ENCODE assay signal across 1 cellular context in the genomic region with DNA sequence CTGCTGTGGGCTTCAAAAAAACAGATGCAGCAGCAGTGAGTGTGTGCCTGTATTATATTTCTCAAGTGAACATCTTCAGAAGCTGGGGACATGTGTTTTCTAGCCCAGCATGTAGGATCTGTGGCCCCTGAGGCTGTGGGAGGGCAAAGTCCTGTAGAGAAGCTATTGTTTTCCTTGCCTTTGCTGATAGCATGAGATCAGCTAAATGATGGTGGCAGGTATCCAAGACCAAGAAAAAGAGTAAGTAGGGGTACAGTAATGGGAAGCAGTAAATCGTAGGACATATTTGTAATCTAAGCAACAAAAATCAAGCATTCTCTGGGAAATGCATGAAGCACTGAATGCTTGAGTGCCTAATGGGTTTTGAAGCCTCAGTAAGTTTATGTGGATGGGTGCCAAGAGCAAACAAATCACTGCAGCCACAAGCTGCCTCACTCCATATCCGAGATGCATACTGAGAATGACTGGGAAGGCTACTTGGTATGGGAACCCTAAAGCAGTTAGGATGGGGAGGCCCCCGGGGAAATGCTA.
A peak's percentile ranks its signal among the peaks of the same experiment; 100 is the strongest.
TF ChIP-seq lines count a peak whose summit lies in the region.

No MANE protein-coding gene starts in this region.

TF ChIP-seq in HEK293, 187 proteins besides CTCF, POLR2A, EP300 and RAD21 (continued from another document and continues in another):
- no peak for TF ChIP-seq ZNF513 (tag by site-specific recombination; IDR thresholded peaks at IDR 0.05)
- no peak for TF ChIP-seq ZNF292 (tag by site-specific recombination; IDR thresholded peaks at IDR 0.05; ENCODE audit: borderline replicate concordance, low read depth)
- TF ChIP-seq, protein P1, sequence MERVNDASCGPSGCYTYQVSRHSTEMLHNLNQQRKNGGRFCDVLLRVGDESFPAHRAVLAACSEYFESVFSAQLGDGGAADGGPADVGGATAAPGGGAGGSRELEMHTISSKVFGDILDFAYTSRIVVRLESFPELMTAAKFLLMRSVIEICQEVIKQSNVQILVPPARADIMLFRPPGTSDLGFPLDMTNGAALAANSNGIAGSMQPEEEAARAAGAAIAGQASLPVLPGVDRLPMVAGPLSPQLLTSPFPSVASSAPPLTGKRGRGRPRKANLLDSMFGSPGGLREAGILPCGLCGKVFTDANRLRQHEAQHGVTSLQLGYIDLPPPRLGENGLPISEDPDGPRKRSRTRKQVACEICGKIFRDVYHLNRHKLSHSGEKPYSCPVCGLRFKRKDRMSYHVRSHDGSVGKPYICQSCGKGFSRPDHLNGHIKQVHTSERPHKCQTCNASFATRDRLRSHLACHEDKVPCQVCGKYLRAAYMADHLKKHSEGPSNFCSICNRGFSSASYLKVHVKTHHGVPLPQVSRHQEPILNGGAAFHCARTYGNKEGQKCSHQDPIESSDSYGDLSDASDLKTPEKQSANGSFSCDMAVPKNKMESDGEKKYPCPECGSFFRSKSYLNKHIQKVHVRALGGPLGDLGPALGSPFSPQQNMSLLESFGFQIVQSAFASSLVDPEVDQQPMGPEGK (tag by site-specific recombination; IDR thresholded peaks at IDR 0.05), result peak; percentile 73
- TF ChIP-seq ZNF580 (tag by site-specific recombination; IDR thresholded peaks at IDR 0.05), result peak; percentile 82
- TF ChIP-seq, protein P2, sequence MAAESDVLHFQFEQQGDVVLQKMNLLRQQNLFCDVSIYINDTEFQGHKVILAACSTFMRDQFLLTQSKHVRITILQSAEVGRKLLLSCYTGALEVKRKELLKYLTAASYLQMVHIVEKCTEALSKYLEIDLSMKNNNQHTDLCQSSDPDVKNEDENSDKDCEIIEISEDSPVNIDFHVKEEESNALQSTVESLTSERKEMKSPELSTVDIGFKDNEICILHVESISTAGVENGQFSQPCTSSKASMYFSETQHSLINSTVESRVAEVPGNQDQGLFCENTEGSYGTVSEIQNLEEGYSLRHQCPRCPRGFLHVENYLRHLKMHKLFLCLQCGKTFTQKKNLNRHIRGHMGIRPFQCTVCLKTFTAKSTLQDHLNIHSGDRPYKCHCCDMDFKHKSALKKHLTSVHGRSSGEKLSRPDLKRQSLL (tag by site-specific recombination; IDR thresholded peaks at IDR 0.05), result no peak
- peak; percentile 67; the same call in 1 of the 2 replicates for TF ChIP-seq ZSCAN16 (tag by site-specific recombination; IDR thresholded peaks at IDR 0.05)
- no peak for TF ChIP-seq ZNF530 (tag by site-specific recombination; IDR thresholded peaks at IDR 0.05; ENCODE audit: low read depth)
- peak; percentile 86 for TF ChIP-seq ZBTB8A (tag by site-specific recombination; IDR thresholded peaks at IDR 0.05)
- TF ChIP-seq GFI1B (tag by site-specific recombination; IDR thresholded peaks at IDR 0.05), result peak; percentile 96
- peak; percentile 99 for TF ChIP-seq FEZF1 (tag by site-specific recombination; IDR thresholded peaks at IDR 0.05)
- TF ChIP-seq, protein P3, sequence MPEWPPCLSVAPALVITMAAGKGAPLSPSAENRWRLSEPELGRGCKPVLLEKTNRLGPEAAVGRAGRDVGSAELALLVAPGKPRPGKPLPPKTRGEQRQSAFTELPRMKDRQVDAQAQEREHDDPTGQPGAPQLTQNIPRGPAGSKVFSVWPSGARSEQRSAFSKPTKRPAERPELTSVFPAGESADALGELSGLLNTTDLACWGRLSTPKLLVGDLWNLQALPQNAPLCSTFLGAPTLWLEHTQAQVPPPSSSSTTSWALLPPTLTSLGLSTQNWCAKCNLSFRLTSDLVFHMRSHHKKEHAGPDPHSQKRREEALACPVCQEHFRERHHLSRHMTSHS (tag by site-specific recombination; IDR thresholded peaks at IDR 0.05), result peak; percentile 82
- peak; percentile 52 for TF ChIP-seq ZFHX2 (tag by site-specific recombination; conservative IDR thresholded peaks at IDR 0.05)
- TF ChIP-seq ZNF366 (tag by site-specific recombination; conservative IDR thresholded peaks at IDR 0.05), result peak; percentile 43; the same call in 1 of the 2 replicates
- TF ChIP-seq IKZF3 (tag by site-specific recombination; IDR thresholded peaks at IDR 0.05), result peak; percentile 83
- peak; percentile 24; the same call in 1 of the 2 replicates for TF ChIP-seq ZNF501 (tag by site-specific recombination; IDR thresholded peaks at IDR 0.05)
- peak; percentile 79; the same call in 1 of the 2 replicates for TF ChIP-seq ZNF324 (tag by site-specific recombination; IDR thresholded peaks at IDR 0.05)
- TF ChIP-seq ZNF132 (tag by site-specific recombination; IDR thresholded peaks at IDR 0.05; ENCODE audit: borderline replicate concordance), result no peak
- TF ChIP-seq ZNF768 (tag by site-specific recombination; IDR thresholded peaks at IDR 0.05), result no peak
- TF ChIP-seq ZNF549 (tag by site-specific recombination; IDR thresholded peaks at IDR 0.05), result no peak
- peak; percentile 100 for TF ChIP-seq OSR2 (tag by site-specific recombination; IDR thresholded peaks at IDR 0.05)
- peak; percentile 75 for TF ChIP-seq ZNF629 (tag by site-specific recombination; IDR thresholded peaks at IDR 0.05)
- TF ChIP-seq ZSCAN30 (tag by site-specific recombination; IDR thresholded peaks at IDR 0.05), result 0 out of 2 replicates have a peak, but pooled peaks have one; percentile 43
- no peak for TF ChIP-seq ZNF146 (tag by site-specific recombination; IDR thresholded peaks at IDR 0.05)
- peak; percentile 87 for TF ChIP-seq SP7 (tag by site-specific recombination; IDR thresholded peaks at IDR 0.05)
- peak; percentile 67 for TF ChIP-seq BCL6B (tag by site-specific recombination; IDR thresholded peaks at IDR 0.05)
- peak; percentile 100 for TF ChIP-seq ZIC2 (tag by site-specific recombination; IDR thresholded peaks at IDR 0.05)
- TF ChIP-seq ZSCAN23 (tag by site-specific recombination; IDR thresholded peaks at IDR 0.05), result peak; percentile 83; the same call in 1 of the 2 replicates
- TF ChIP-seq ZNF280D (tag by site-specific recombination; IDR thresholded peaks at IDR 0.05), result no peak
- TF ChIP-seq, protein P4, sequence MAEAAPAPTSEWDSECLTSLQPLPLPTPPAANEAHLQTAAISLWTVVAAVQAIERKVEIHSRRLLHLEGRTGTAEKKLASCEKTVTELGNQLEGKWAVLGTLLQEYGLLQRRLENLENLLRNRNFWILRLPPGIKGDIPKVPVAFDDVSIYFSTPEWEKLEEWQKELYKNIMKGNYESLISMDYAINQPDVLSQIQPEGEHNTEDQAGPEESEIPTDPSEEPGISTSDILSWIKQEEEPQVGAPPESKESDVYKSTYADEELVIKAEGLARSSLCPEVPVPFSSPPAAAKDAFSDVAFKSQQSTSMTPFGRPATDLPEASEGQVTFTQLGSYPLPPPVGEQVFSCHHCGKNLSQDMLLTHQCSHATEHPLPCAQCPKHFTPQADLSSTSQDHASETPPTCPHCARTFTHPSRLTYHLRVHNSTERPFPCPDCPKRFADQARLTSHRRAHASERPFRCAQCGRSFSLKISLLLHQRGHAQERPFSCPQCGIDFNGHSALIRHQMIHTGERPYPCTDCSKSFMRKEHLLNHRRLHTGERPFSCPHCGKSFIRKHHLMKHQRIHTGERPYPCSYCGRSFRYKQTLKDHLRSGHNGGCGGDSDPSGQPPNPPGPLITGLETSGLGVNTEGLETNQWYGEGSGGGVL (tag by site-specific recombination; IDR thresholded peaks at IDR 0.05), result peak; percentile 86
- TF ChIP-seq PRDM10 (tag by site-specific recombination; IDR thresholded peaks at IDR 0.05), result peak; percentile 60; the same call in 1 of the 2 replicates
- TF ChIP-seq ZBTB44 (tag by site-specific recombination; IDR thresholded peaks at IDR 0.05), result peak; percentile 89
- TF ChIP-seq ZNF664 (tag by site-specific recombination; IDR thresholded peaks at IDR 0.05), result peak; percentile 69
